In genomic region chr2:96815326-96816126, GRCh38 we compare ENCODE assay signal across 8 cellular contexts. TPM values are rescaled to one million over a fixed set of nuclear protein-coding genes. Genes with fewer than 3 reads are reported as not detected.
DNase-seq lines count a peak whose midpoint lies in the region; ATAC-seq and TF ChIP-seq lines count a peak whose summit lies in the region.

No MANE protein-coding gene starts in this region.

- H3K27ac ChIP-seq in iPS DF 6.9 (ENCODE audit: low read length) (no peak overlapping the region), gastrocnemius medialis (peak overlapping the region; percentile 92 to 96 (median 94))

- H3K36me3 ChIP-seq in iPS DF 6.9 (ENCODE audit: control insufficient read depth, insufficient read depth, low read length) (no peaks in the 10 kb centered on the region; the same call in 1 of the 2 replicates), gastrocnemius medialis (no peaks in the 10 kb centered on the region)

- in situ Hi-C loops in gastrocnemius medialis (cut with MboI; ENCODE audit: low sequenced_read_pairs in 4 of 4) = no loop called here

- peaks cover 45% of the 10 kb centered on the region for H3K4me1 Mint-ChIP-seq in activated naive CD4-positive, alpha-beta T cell treated with anti-CD3 and anti-CD28 coated beads, Interleukin-2, amount 50 U/mL, for 24 hours

- H3K27ac Mint-ChIP-seq in activated naive CD4-positive, alpha-beta T cell treated with anti-CD3 and anti-CD28 coated beads, Interleukin-2, amount 50 U/mL, for 24 hours = peak overlapping the region; percentile 76

- H3K27me3 ChIP-seq in iPS DF 6.9 (ENCODE audit: control insufficient read depth, insufficient read depth, low read length) (no peaks in the 10 kb centered on the region), gastrocnemius medialis (no peaks in the 10 kb centered on the region)

- DNase-seq in NCI-H146 (lab: John Stamatoyannopoulos, UW) (peak; percentile 19), NCI-H146 treated with DMSO at 0.1 percent for 48 hours (lab: John Stamatoyannopoulos, UW; ENCODE audit: unreplicated experiment) (no peak), NAMALWA (ENCODE audit: low spot score) (peak; percentile 44), iPS DF 6.9 (ENCODE audit: low read depth, low spot score) (no peak), gastrocnemius medialis (peak in 1 of 2 donors; percentile 27), occipital lobe (lab: John Stamatoyannopoulos, UW) (no peak)

- no peak for TF ChIP-seq CTCF in gastrocnemius medialis (IDR thresholded peaks at IDR 0.05 in 4 of 5, conservative IDR thresholded peaks at IDR 0.05 in 1 of 5)

- peak; percentile 12 for ATAC-seq in GM21529 (IDR thresholded peaks at IDR 0.05; ENCODE audit: unreplicated experiment)
- peak; percentile 28 to 31 for ATAC-seq in gastrocnemius medialis

- H3K4me3 ChIP-seq in iPS DF 6.9 (ENCODE audit: low read length) (peak overlapping the region; percentile 61; the same call in 1 of the 2 replicates), gastrocnemius medialis (peak overlapping the region; percentile 62 to 75 (median 64))

- H3K4me1 ChIP-seq in iPS DF 6.9 (ENCODE audit: control insufficient read depth, insufficient read depth, low read length) (0 out of 2 replicates have a peak, but pooled peaks cover 1% of the 10 kb centered on the region), gastrocnemius medialis (peaks cover 52 to 54% of the 10 kb centered on the region in 2 donors)

- no CpG with 5 or more reads among the region's 60 CpGs for WGBS in iPS DF 6.9 (ENCODE audit: insufficient coverage, insufficient read length)

- intact Hi-C loops in gastrocnemius medialis (cut with DNase I; ENCODE audit: low total_unique reads) = loop anchor here (1.0 to 5.0 kb wide), 6 partner anchors 27 to 218 kb away; partner anchors contain the start of genes ANKRD39 and LMAN2L

- H3K9me3 Mint-ChIP-seq in activated naive CD4-positive, alpha-beta T cell treated with anti-CD3 and anti-CD28 coated beads, Interleukin-2, amount 50 U/mL, for 24 hours = no peaks in the 10 kb centered on the region

- TF ChIP-seq POLR2A in gastrocnemius medialis (IDR thresholded peaks at IDR 0.05) = peak in 1 of 2 donors; percentile 90

- H3K27me3 Mint-ChIP-seq in activated naive CD4-positive, alpha-beta T cell treated with anti-CD3 and anti-CD28 coated beads, Interleukin-2, amount 50 U/mL, for 24 hours = no peaks in the 10 kb centered on the region

- H3K4me3 Mint-ChIP-seq in activated naive CD4-positive, alpha-beta T cell treated with anti-CD3 and anti-CD28 coated beads, Interleukin-2, amount 50 U/mL, for 24 hours = peak overlapping the region; percentile 87

- H3K9me3 ChIP-seq in iPS DF 6.9 (ENCODE audit: control insufficient read depth, insufficient read depth, low read length) = no peaks in the 10 kb centered on the region
- H3K9me3 ChIP-seq in gastrocnemius medialis = no peaks in the 10 kb centered on the region

- H3K36me3 Mint-ChIP-seq in activated naive CD4-positive, alpha-beta T cell treated with anti-CD3 and anti-CD28 coated beads, Interleukin-2, amount 50 U/mL, for 24 hours = peaks cover 2% of the 10 kb centered on the region

RNA-seq across cellular contexts. Expression of gene CNNM3, which starts 0.5 kb away (rescaled TPM):
- total RNA-seq in gastrocnemius medialis (1 to 10 TPM; 3.3 to 9.8 (median 8.6) TPM), occipital lobe (8.3 TPM)

RNA-seq across cellular contexts. Expression of gene ANKRD23, which starts 28.3 kb away (rescaled TPM):
- total RNA-seq in gastrocnemius medialis (1,000 to 10,000 TPM in 2 of 4 donors, 100 to 1,000 TPM in 2; 642 to 1,565 (median 923) TPM), occipital lobe (5.9 TPM)

RNA-seq across cellular contexts. Expression of gene ANKRD39, which starts 42.3 kb away (rescaled TPM):
- total RNA-seq in gastrocnemius medialis = 10 to 100 TPM; 25.8 to 50.6 (median 43.8) TPM
- 8.0 TPM for total RNA-seq in occipital lobe

RNA-seq across cellular contexts. Expression of gene SEMA4C, which starts 54.4 kb away (rescaled TPM):
- total RNA-seq in gastrocnemius medialis = 1 to 10 TPM; 3.2 to 8.6 (median 6.5) TPM
- total RNA-seq in occipital lobe = 54.9 TPM

RNA-seq across cellular contexts. Expression of gene CNNM4, which starts 54.8 kb away (rescaled TPM):
- 10 to 100 TPM in 2 of 4 donors, 1 to 10 TPM in 2; 5.4 to 20.1 (median 9.1) TPM for total RNA-seq in gastrocnemius medialis
- 8.1 TPM for total RNA-seq in occipital lobe

Comparison
In these comparisons a context has a peak if more than half of its experiments do, and no peak if none do; other contexts are left out.
1. DNase-seq: peak in NCI-H146 (single experiment) and NAMALWA (single experiment); none in NCI-H146 treated with DMSO at 0.1 percent for 48 hours (single experiment), iPS DF 6.9 (single experiment) and occipital lobe (single experiment).
2. RNA of gene ANKRD23, which starts 28.3 kb away (total RNA-seq): 642 to 1,565 TPM in gastrocnemius medialis; 5.9 TPM in occipital lobe (single experiment); every median in the first group is over 10 times any median in the second.